ENCODE assay signal across 9 cellular contexts in genomic region chr12:79927772-79928474, GRCh38. TPM values are rescaled to one million over a fixed set of nuclear protein-coding genes. Genes with fewer than 3 reads are reported as not detected.
A peak's percentile ranks its signal among the peaks of the same experiment; 100 is the strongest.
DNase-seq lines count a peak whose midpoint lies in the region; ATAC-seq and TF ChIP-seq lines count a peak whose summit lies in the region.
"Had no signal": no experiment of that assay in that cellular context is flagged by ENCODE, and none has a peak within 500 bp of the region (broad histone marks: within the 10 kb centered on the region; RNA-seq: fewer than 3 reads in every experiment).

No MANE protein-coding gene starts in this region.

- no peak overlapping the region for H2BK15ac ChIP-seq in mesenchymal stem cell (ENCODE audit: low read depth, poor library complexity, severe bottlenecking)

- H3K18ac ChIP-seq in mesenchymal stem cell (ENCODE audit: low read depth in 1 of 2, low read length in 2 of 2): peak overlapping the region in 1 of 2 experiments; percentile 40

- DNase-seq in DND-41: peak; percentile 76
- DNase-seq in activated CD4-positive, alpha-beta memory T cell treated with anti-CD3 and anti-CD28 coated beads, Interleukin-2, amount 10 ng/mL, durations not matched to agents 7 days and 5 days: peak; percentile 63
- peak; percentile 24 for DNase-seq in mesenchymal stem cell
- DNase-seq in NCI-H2196 treated with DMSO at 0.1 percent for 48 hours (lab: John Stamatoyannopoulos, UW; ENCODE audit: unreplicated experiment): no peak
- DNase-seq in HT-29 (ENCODE audit: low spot score): no peak
- no peak for DNase-seq in omental fat pad (ENCODE audit: low spot score)
- DNase-seq: heart left ventricle had no signal

- peak overlapping the region; percentile 50 for H3K4me2 ChIP-seq in DND-41 (ENCODE audit: insufficient read depth, low read length)
- H3K4me2 ChIP-seq in mesenchymal stem cell (ENCODE audit: low read length, poor library complexity, severe bottlenecking): no peak overlapping the region

- H3K27ac ChIP-seq in DND-41 (ENCODE audit: low read length): peak overlapping the region; percentile 54
- H3K27ac ChIP-seq in mesenchymal stem cell (ENCODE audit: low read length, poor library complexity, severe bottlenecking): no peak overlapping the region

- H3K9me3 ChIP-seq in DND-41 (ENCODE audit: insufficient read depth, low read length, severe bottlenecking) (no peaks in the 10 kb centered on the region), mesenchymal stem cell (ENCODE audit: control insufficient read depth, low read length) (no peaks in the 10 kb centered on the region)
- H3K9me3 ChIP-seq: heart left ventricle had no signal

- H3K27me3 ChIP-seq in DND-41 (ENCODE audit: insufficient read depth, low read length, poor library complexity) (no peaks in the 10 kb centered on the region), mesenchymal stem cell (ENCODE audit: control insufficient read depth in 1 of 2, insufficient read depth in 1 of 2, low read length in 2 of 2) (no peaks in the 10 kb centered on the region)
- H3K27me3 ChIP-seq: heart left ventricle had no signal

- peaks cover 100% of the 10 kb centered on the region for H3K79me2 ChIP-seq in DND-41 (ENCODE audit: insufficient read depth, low read length)

- CTCF ChIA-PET in activated CD4-positive, alpha-beta memory T cell treated with anti-CD3 and anti-CD28 coated beads, Interleukin-2, amount 10 ng/mL, durations not matched to agents 7 days and 5 days (lab: Charles Lee): interaction anchor here (1.0 kb wide), 1 partner anchor 40 kb away, joined by 3 read pairs; no protein-coding TSS in a partner anchor

- peak overlapping the region; percentile 71 for H3K27ac Mint-ChIP-seq in activated CD4-positive, alpha-beta memory T cell treated with anti-CD3 and anti-CD28 coated beads, Interleukin-2, amount 10 ng/mL, durations not matched to agents 7 days and 5 days

- H3K4ac ChIP-seq in mesenchymal stem cell (ENCODE audit: low read depth in 1 of 2, low read length in 2 of 2): no peak overlapping the region

- peaks cover 74% of the 10 kb centered on the region for H4K20me1 ChIP-seq in DND-41 (ENCODE audit: insufficient read depth, low read length)

- H3K27me3 Mint-ChIP-seq in activated CD4-positive, alpha-beta memory T cell treated with anti-CD3 and anti-CD28 coated beads, Interleukin-2, amount 10 ng/mL, durations not matched to agents 7 days and 5 days: no peaks in the 10 kb centered on the region

- H2AFZ ChIP-seq in DND-41 (ENCODE audit: low read depth, low read length) (no peak overlapping the region), mesenchymal stem cell (ENCODE audit: low read depth, low read length) (no peak overlapping the region)

- H3K4me3 Mint-ChIP-seq in activated CD4-positive, alpha-beta memory T cell treated with anti-CD3 and anti-CD28 coated beads, Interleukin-2, amount 10 ng/mL, durations not matched to agents 7 days and 5 days: peak overlapping the region; percentile 18

- H3K4me1 ChIP-seq in DND-41 (ENCODE audit: insufficient read depth, low read length) (peaks cover 50% of the 10 kb centered on the region), mesenchymal stem cell (ENCODE audit: control insufficient read depth, insufficient read depth, low read depth, low read length) (peaks cover 10% of the 10 kb centered on the region)

- H3K4me3 ChIP-seq in DND-41 (ENCODE audit: low read depth in 1 of 2, low read length in 2 of 2) (peak overlapping the region in 1 of 2 experiments; percentile 16; a peak in 1 of 4 replicates), mesenchymal stem cell (ENCODE audit: insufficient read depth in 1 of 2, low read depth in 1 of 2, low read length in 2 of 2) (no peak overlapping the region)
- H3K4me3 ChIP-seq: heart left ventricle had no signal

- H3K23ac ChIP-seq in mesenchymal stem cell (ENCODE audit: low read length in 2 of 2): no peak overlapping the region

- no peaks in the 10 kb centered on the region for H3K9me3 Mint-ChIP-seq in activated CD4-positive, alpha-beta memory T cell treated with anti-CD3 and anti-CD28 coated beads, Interleukin-2, amount 10 ng/mL, durations not matched to agents 7 days and 5 days

- H2BK120ac ChIP-seq in mesenchymal stem cell (ENCODE audit: low read depth, low read length): no peak overlapping the region

- H2BK12ac ChIP-seq in mesenchymal stem cell (ENCODE audit: low read length in 2 of 2): no peak overlapping the region

- H3K9ac ChIP-seq in DND-41 (ENCODE audit: low read depth, low read length): peak overlapping the region; percentile 22; the same call in 1 of the 2 replicates
- peak overlapping the region; percentile 29 for H3K9ac ChIP-seq in mesenchymal stem cell (ENCODE audit: low read length)

- POLR2A ChIA-PET in activated CD4-positive, alpha-beta memory T cell treated with anti-CD3 and anti-CD28 coated beads, Interleukin-2, amount 10 ng/mL, durations not matched to agents 7 days and 5 days (lab: Charles Lee): interaction anchor here (4.5 kb wide), 1 partner anchor 8 kb away, joined by 24 read pairs; the partner anchor contains the start of gene PPP1R12A

- H3K14ac ChIP-seq in mesenchymal stem cell (ENCODE audit: low read length in 2 of 2): peak overlapping the region in 1 of 2 experiments; percentile 93

- no peaks in the 10 kb centered on the region for H3K79me1 ChIP-seq in mesenchymal stem cell (replicated peaks; ENCODE audit: low read length, poor library complexity, severe bottlenecking)

- ATAC-seq in DND-41 (ENCODE audit: insufficient read depth, low read depth) (peak; percentile 100), GM19452 (IDR thresholded peaks at IDR 0.05; ENCODE audit: unreplicated experiment) (peak; percentile 99), HG03439 (IDR thresholded peaks at IDR 0.05; ENCODE audit: unreplicated experiment) (peak; percentile 88), omental fat pad (ENCODE audit: low FRiP score) (no peak)

- WGBS in mesenchymal stem cell: no CpG with 5 or more reads among the region's 1 CpG

- peaks cover 10% of the 10 kb centered on the region for H3K36me3 Mint-ChIP-seq in activated CD4-positive, alpha-beta memory T cell treated with anti-CD3 and anti-CD28 coated beads, Interleukin-2, amount 10 ng/mL, durations not matched to agents 7 days and 5 days (ENCODE audit: low read depth)

- no peak overlapping the region for H4K8ac ChIP-seq in mesenchymal stem cell (ENCODE audit: low read length)

- no peak overlapping the region for H4K91ac ChIP-seq in mesenchymal stem cell (ENCODE audit: low read length)

- H3K36me3 ChIP-seq in DND-41 (ENCODE audit: insufficient read depth, low read length) (no peaks in the 10 kb centered on the region), mesenchymal stem cell (ENCODE audit: control insufficient read depth in 1 of 2, insufficient read depth in 2 of 2, low read depth in 1 of 2, low read length in 2 of 2) (no peaks in the 10 kb centered on the region)
- H3K36me3 ChIP-seq: heart left ventricle had no signal

- H2BK5ac ChIP-seq in mesenchymal stem cell (ENCODE audit: low read depth, low read length, poor library complexity, severe bottlenecking): no peak overlapping the region

- no peak for TF ChIP-seq CTCF in DND-41 (IDR thresholded peaks at IDR 0.05; ENCODE audit: borderline replicate concordance, extremely low read depth, low read length, poor library complexity, severe bottlenecking)
- no peak for TF ChIP-seq CTCF in omental fat pad (IDR thresholded peaks at IDR 0.05)

- H2AK5ac ChIP-seq in mesenchymal stem cell (ENCODE audit: low read length, severe bottlenecking): no peak overlapping the region

- peaks cover 51% of the 10 kb centered on the region for H3K4me1 Mint-ChIP-seq in activated CD4-positive, alpha-beta memory T cell treated with anti-CD3 and anti-CD28 coated beads, Interleukin-2, amount 10 ng/mL, durations not matched to agents 7 days and 5 days

RNA-seq across cellular contexts. Expression of gene PPP1R12A, which starts 7.0 kb away (rescaled TPM):
- total RNA-seq in activated CD4-positive, alpha-beta memory T cell treated with anti-CD3 and anti-CD28 coated beads, Interleukin-2, amount 10 ng/mL, durations not matched to agents 7 days and 5 days: 100 to 1,000 TPM; 114 to 115 TPM
- polyA plus RNA-seq in mesenchymal stem cell (2013, experiment 1 of 2): 167 TPM
- polyA plus RNA-seq in mesenchymal stem cell (2013, experiment 2 of 2): 165 TPM
- 25.1 and 26.1 TPM in 2 replicates for total RNA-seq in HT-29 (2014; rRNA removed; shearing (Covaris generic))
- total RNA-seq in omental fat pad: 100 to 1,000 TPM in 1 of 4 donors, 10 to 100 TPM in 3; 49.3 to 153 (median 78.0) TPM

Comparison
In these comparisons a context has a peak if more than half of its experiments do, and no peak if none do; other contexts are left out.
1. DNase-seq: peak in DND-41 (single experiment), activated CD4-positive, alpha-beta memory T cell treated with anti-CD3 and anti-CD28 coated beads, Interleukin-2, amount 10 ng/mL, durations not matched to agents 7 days and 5 days (single experiment) and mesenchymal stem cell (single experiment); none in NCI-H2196 treated with DMSO at 0.1 percent for 48 hours (single experiment), HT-29 (single experiment) and omental fat pad (single experiment).